Comparison of ENCODE assay signal across 14 cellular contexts in genomic region chr3:190064112-190064511, GRCh38. TPM values are rescaled to one million over a fixed set of nuclear protein-coding genes. Genes with fewer than 3 reads are reported as not detected.
DNase-seq lines count a peak whose midpoint lies in the region; ATAC-seq and TF ChIP-seq lines count a peak whose summit lies in the region.
"Had no signal": no experiment of that assay in that cellular context is flagged by ENCODE, and none has a peak within 500 bp of the region (broad histone marks: within the 10 kb centered on the region; RNA-seq: fewer than 3 reads in every experiment).

No MANE protein-coding gene starts in this region.

- H4K20me1 ChIP-seq in PC-9 (ENCODE audit: insufficient read depth) = no peaks in the 10 kb centered on the region

- H3K9me3 Mint-ChIP-seq in osteocyte (ENCODE audit: unreplicated experiment) = no peaks in the 10 kb centered on the region

- H3K27ac Mint-ChIP-seq in osteocyte (ENCODE audit: unreplicated experiment) = peak overlapping the region; percentile 89
- H3K27ac Mint-ChIP-seq: CD8-positive, alpha-beta memory T cell had no signal

- no peak overlapping the region for H3K4me3 ChIP-seq in PC-9
- H3K4me3 ChIP-seq in epithelial cell of proximal tubule (ENCODE audit: low read depth, low read length) = no peak overlapping the region
- H3K4me3 ChIP-seq in tibial nerve = no peak overlapping the region
- H3K4me3 ChIP-seq: Peyer's patch had no signal

- no peaks in the 10 kb centered on the region for H3K79me2 ChIP-seq in PC-9 (ENCODE audit: low read depth)

- H3K4me2 ChIP-seq in PC-9 = no peak overlapping the region

- TF ChIP-seq EP300 in tibial nerve (IDR thresholded peaks at IDR 0.05) = no peak

- no peak for ATAC-seq in HG03571 (IDR thresholded peaks at IDR 0.05; ENCODE audit: unreplicated experiment)
- ATAC-seq: stimulated activated naive CD8-positive, alpha-beta T cell treated with anti-CD3 and anti-CD28 coated beads, Interleukin-15, Interleukin-2, amounts not matched to agents 100 U/mL and 50 U/mL, for 24 hours had no signal

- H3K27me3 ChIP-seq in PC-9 (ENCODE audit: insufficient read depth, low read depth) = no peaks in the 10 kb centered on the region
- no peaks in the 10 kb centered on the region for H3K27me3 ChIP-seq in tibial nerve
- H3K27me3 ChIP-seq: Peyer's patch had no signal

- H3K36me3 ChIP-seq in PC-9 (ENCODE audit: low read depth) = no peaks in the 10 kb centered on the region
- H3K36me3 ChIP-seq in tibial nerve = no peaks in the 10 kb centered on the region
- H3K36me3 ChIP-seq: Peyer's patch had no signal

- TF ChIP-seq POLR2A in tibial nerve (IDR thresholded peaks at IDR 0.05) = no peak

- H3K4me1 ChIP-seq in PC-9 (replicated peaks; ENCODE audit: insufficient read depth) (peaks cover 7% of the 10 kb centered on the region; the same call in 1 of the 2 replicates), tibial nerve (peaks cover 0 to 10% (median 2%) of the 10 kb centered on the region in 4 donors)

- TF ChIP-seq CTCF in PC-9 (conservative IDR thresholded peaks at IDR 0.05) = no peak
- no peak for TF ChIP-seq CTCF in epithelial cell of proximal tubule (conservative IDR thresholded peaks at IDR 0.05; ENCODE audit: low read depth, low read length)
- TF ChIP-seq CTCF in osteocyte (IDR thresholded peaks at IDR 0.05) = no peak
- TF ChIP-seq CTCF in tibial nerve (IDR thresholded peaks at IDR 0.05) = no peak

- POLR2A ChIA-PET in PC-9 (lab: Charles Lee; ENCODE audit: unreplicated experiment) = interaction anchor here (0.6 to 1.1 kb wide), 4 partner anchors 10 to 1404 kb away, joined by 5 to 12 read pairs (median 8); no protein-coding TSS in a partner anchor

- H3K27ac ChIP-seq in PC-9 (no peak overlapping the region), tibial nerve (no peak overlapping the region)
- H3K27ac ChIP-seq: Peyer's patch had no signal

- H3K27me3 Mint-ChIP-seq in osteocyte (ENCODE audit: unreplicated experiment) = no peaks in the 10 kb centered on the region

- no peaks in the 10 kb centered on the region for H3K9me2 ChIP-seq in PC-9 (ENCODE audit: insufficient read depth)

- no TSS peak for BruUV-seq in PC-9 (replicated peaks; lab: Mats Ljungman, UMichigan)

- no peak overlapping the region for H2AFZ ChIP-seq in PC-9

- CTCF ChIA-PET in PC-9 (lab: Charles Lee) = interaction anchor here (0.5 to 0.7 kb wide), 2 partner anchors 142 to 149 kb away, joined by 4 to 10 read pairs; no protein-coding TSS in a partner anchor

- 43 to 51% methylated on average over 3 of the region's 3 CpGs for WGBS in tibial nerve, 2 donors

- H3K4me1 Mint-ChIP-seq in osteocyte (ENCODE audit: unreplicated experiment) = peaks cover 53% of the 10 kb centered on the region
- H3K4me1 Mint-ChIP-seq: CD8-positive, alpha-beta memory T cell had no signal

- H3F3A ChIP-seq in PC-9 (ENCODE audit: insufficient read depth, low read depth) = 0 out of 2 replicates have a peak, but pooled peaks cover 4% of the 10 kb centered on the region

- DNase-seq in AG20443 (ENCODE audit: low spot score) (peak; percentile 67), PC-9 (peak; percentile 29 to 67), epithelial cell of proximal tubule (ENCODE audit: low read depth) (peak; percentile 71), osteocyte (ENCODE audit: extremely low spot score, unreplicated experiment) (no peak), NCI-H82 treated with DMSO at 0.1 percent for 48 hours (lab: John Stamatoyannopoulos, UW; ENCODE audit: unreplicated experiment) (no peak), tibial nerve (ENCODE audit: low spot score in 2 of 2) (no peak)
- DNase-seq in activated CD4-positive, CD25-positive, alpha-beta regulatory T cell (lab: John Stamatoyannopoulos, UW) = no peak
- DNase-seq: activated CD4-positive, CD25-positive, alpha-beta regulatory T cell treated with anti-CD3 and anti-CD28 coated beads, Interleukin-2, amount 50 U/mL, for 72 hours; activated naive CD4-positive, alpha-beta T cell; CD8-positive, alpha-beta memory T cell; NCI-H187 treated with DMSO at 0.1 percent for 48 hours; Peyer's patch; stimulated activated naive CD8-positive, alpha-beta T cell treated with anti-CD3 and anti-CD28 coated beads, Interleukin-15, Interleukin-2, amounts not matched to agents 100 U/mL and 50 U/mL, for 24 hours had no signal

- H3K9me3 ChIP-seq in PC-9 (ENCODE audit: insufficient read depth, low read depth) = 0 out of 2 replicates have a peak, but pooled peaks cover 3% of the 10 kb centered on the region
- no peaks in the 10 kb centered on the region for H3K9me3 ChIP-seq in tibial nerve
- H3K9me3 ChIP-seq: Peyer's patch had no signal

- intact Hi-C loops in PC-9 (cut with micrococcal nuclease; ENCODE audit: unreplicated experiment) = no loop called here

- peaks cover 8% of the 10 kb centered on the region for H3K36me3 Mint-ChIP-seq in osteocyte (ENCODE audit: unreplicated experiment)
- H3K36me3 Mint-ChIP-seq: CD8-positive, alpha-beta memory T cell had no signal

- no peak overlapping the region for H3K4me3 Mint-ChIP-seq in osteocyte (ENCODE audit: unreplicated experiment)
- H3K4me3 Mint-ChIP-seq: CD8-positive, alpha-beta memory T cell had no signal

RNA-seq across cellular contexts. Expression of gene P3H2, which starts 56.6 kb away (rescaled TPM):
- total RNA-seq in PC-9 (2021) (20.9 and 26.2 TPM in 2 replicates), epithelial cell of proximal tubule (75.6 and 107 TPM in 2 replicates), osteocyte (132 and 143 TPM in 2 replicates), tibial nerve (10 to 100 TPM in 2 of 4 donors, 1 to 10 TPM in 2; 2.7 to 17.9 (median 12.9) TPM)
- total RNA-seq: CD8-positive, alpha-beta memory T cell had no signal

Comparison
In these comparisons a context has a peak if more than half of its experiments do, and no peak if none do; other contexts are left out.
1. DNase-seq: peak in AG20443 (single experiment), PC-9 (2 of 2) and epithelial cell of proximal tubule (single experiment); none in osteocyte (single experiment), activated CD4-positive, CD25-positive, alpha-beta regulatory T cell (0 of 4), NCI-H82 treated with DMSO at 0.1 percent for 48 hours (single experiment) and tibial nerve (0 of 2).